1 cellular context compared by ENCODE assay signal in the genomic region with DNA sequence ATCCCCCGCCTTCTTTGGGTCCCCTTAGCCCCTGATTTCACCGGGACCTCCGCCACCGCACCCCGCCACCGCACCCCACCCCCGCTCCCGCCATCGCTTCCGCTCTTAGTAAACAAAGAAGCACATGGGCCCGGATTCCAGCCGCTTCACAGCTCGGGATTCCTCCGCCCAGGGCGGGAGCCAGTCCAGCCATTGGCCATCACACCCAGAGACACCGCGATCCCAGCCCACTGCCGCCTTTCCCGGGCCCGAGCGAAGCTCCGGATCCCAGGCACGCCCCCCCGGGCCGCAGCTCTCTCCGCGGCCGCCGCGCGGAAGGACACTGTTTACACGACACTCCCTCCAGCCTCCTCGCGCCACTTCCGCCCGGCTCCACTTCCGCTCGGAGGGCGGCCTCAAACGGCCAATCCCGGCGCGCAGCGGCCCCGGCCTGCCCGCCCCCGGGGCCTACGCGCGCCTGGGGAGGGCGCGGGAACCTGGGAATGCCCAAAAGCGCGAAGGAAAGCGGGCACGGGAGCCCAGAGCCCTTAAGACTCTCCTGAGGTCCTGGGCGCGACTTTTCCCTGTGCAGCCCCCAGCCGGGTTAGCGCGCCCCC.
A peak's percentile ranks its signal among the peaks of the same experiment; 100 is the strongest.
TF ChIP-seq lines count a peak whose summit lies in the region.

No MANE protein-coding gene starts in this region.

TF ChIP-seq in HepG2, 621 proteins besides CTCF, POLR2A, EP300 and RAD21 (continued from another document and continues in another):
- TF ChIP-seq, protein P1, sequence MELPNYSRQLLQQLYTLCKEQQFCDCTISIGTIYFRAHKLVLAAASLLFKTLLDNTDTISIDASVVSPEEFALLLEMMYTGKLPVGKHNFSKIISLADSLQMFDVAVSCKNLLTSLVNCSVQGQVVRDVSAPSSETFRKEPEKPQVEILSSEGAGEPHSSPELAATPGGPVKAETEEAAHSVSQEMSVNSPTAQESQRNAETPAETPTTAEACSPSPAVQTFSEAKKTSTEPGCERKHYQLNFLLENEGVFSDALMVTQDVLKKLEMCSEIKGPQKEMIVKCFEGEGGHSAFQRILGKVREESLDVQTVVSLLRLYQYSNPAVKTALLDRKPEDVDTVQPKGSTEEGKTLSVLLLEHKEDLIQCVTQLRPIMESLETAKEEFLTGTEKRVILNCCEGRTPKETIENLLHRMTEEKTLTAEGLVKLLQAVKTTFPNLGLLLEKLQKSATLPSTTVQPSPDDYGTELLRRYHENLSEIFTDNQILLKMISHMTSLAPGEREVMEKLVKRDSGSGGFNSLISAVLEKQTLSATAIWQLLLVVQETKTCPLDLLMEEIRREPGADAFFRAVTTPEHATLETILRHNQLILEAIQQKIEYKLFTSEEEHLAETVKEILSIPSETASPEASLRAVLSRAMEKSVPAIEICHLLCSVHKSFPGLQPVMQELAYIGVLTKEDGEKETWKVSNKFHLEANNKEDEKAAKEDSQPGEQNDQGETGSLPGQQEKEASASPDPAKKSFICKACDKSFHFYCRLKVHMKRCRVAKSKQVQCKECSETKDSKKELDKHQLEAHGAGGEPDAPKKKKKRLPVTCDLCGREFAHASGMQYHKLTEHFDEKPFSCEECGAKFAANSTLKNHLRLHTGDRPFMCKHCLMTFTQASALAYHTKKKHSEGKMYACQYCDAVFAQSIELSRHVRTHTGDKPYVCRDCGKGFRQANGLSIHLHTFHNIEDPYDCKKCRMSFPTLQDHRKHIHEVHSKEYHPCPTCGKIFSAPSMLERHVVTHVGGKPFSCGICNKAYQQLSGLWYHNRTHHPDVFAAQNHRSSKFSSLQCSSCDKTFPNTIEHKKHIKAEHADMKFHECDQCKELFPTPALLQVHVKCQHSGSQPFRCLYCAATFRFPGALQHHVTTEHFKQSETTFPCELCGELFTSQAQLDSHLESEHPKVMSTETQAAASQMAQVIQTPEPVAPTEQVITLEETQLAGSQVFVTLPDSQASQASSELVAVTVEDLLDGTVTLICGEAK (IDR thresholded peaks at IDR 0.05), result peak; percentile 62
- TF ChIP-seq, protein P1 (CRISPR knock-in tag; IDR thresholded peaks at IDR 0.05), result peak; percentile 84
- TF ChIP-seq ETV5 (CRISPR knock-in tag; IDR thresholded peaks at IDR 0.05; ENCODE audit: borderline replicate concordance) (peak; percentile 97), ZBTB7B (CRISPR knock-in tag; IDR thresholded peaks at IDR 0.05) (0 out of 2 replicates have a peak, but pooled peaks have one; percentile 39), ZNF782 (CRISPR knock-in tag; IDR thresholded peaks at IDR 0.05; ENCODE audit: borderline replicate concordance) (no peak), FOSL1 (CRISPR knock-in tag; IDR thresholded peaks at IDR 0.05; ENCODE audit: borderline replicate concordance) (no peak), NCOA1 (CRISPR knock-in tag; IDR thresholded peaks at IDR 0.05) (no peak), ZNF121 (CRISPR knock-in tag; IDR thresholded peaks at IDR 0.05) (no peak), ZFYVE20 (CRISPR knock-in tag; IDR thresholded peaks at IDR 0.05; ENCODE audit: borderline replicate concordance, low read depth) (peak; percentile 41; the same call in 1 of the 2 replicates), MEF2D (CRISPR knock-in tag; IDR thresholded peaks at IDR 0.05) (no peak), ERF (CRISPR knock-in tag; IDR thresholded peaks at IDR 0.05) (peak; percentile 78; the same call in 1 of the 2 replicates), ZBTB38 (CRISPR knock-in tag; IDR thresholded peaks at IDR 0.05) (peak; percentile 68; the same call in 1 of the 2 replicates), ZFP36L1 (CRISPR knock-in tag; IDR thresholded peaks at IDR 0.05) (no peak), ZNF607 (CRISPR knock-in tag; IDR thresholded peaks at IDR 0.05; ENCODE audit: borderline replicate concordance) (no peak; the same call in none of the 2 replicates), ZNF788 (CRISPR knock-in tag; IDR thresholded peaks at IDR 0.05; ENCODE audit: borderline replicate concordance) (peak; percentile 93; the same call in 1 of the 2 replicates), ZMAT3 (CRISPR knock-in tag; conservative IDR thresholded peaks at IDR 0.05) (peak; percentile 94), SMAD9 (CRISPR knock-in tag; IDR thresholded peaks at IDR 0.05) (no peak), ZNF841 (CRISPR knock-in tag; IDR thresholded peaks at IDR 0.05; ENCODE audit: borderline replicate concordance) (no peak; the same call in 1 of the 2 replicates), NFE2L1 (CRISPR knock-in tag; IDR thresholded peaks at IDR 0.05; ENCODE audit: borderline replicate concordance) (no peak), STAG1 (CRISPR knock-in tag; IDR thresholded peaks at IDR 0.05) (no peak; the same call in 1 of the 2 replicates), KDM6A (CRISPR knock-in tag; IDR thresholded peaks at IDR 0.05; ENCODE audit: low read depth) (no peak), CCDC6 (CRISPR knock-in tag; IDR thresholded peaks at IDR 0.05) (peak; percentile 70; the same call in 1 of the 2 replicates), ZNF619 (CRISPR knock-in tag; IDR thresholded peaks at IDR 0.05) (no peak), SP4 (CRISPR knock-in tag; IDR thresholded peaks at IDR 0.05) (peak; percentile 90)
- TF ChIP-seq, protein P2, sequence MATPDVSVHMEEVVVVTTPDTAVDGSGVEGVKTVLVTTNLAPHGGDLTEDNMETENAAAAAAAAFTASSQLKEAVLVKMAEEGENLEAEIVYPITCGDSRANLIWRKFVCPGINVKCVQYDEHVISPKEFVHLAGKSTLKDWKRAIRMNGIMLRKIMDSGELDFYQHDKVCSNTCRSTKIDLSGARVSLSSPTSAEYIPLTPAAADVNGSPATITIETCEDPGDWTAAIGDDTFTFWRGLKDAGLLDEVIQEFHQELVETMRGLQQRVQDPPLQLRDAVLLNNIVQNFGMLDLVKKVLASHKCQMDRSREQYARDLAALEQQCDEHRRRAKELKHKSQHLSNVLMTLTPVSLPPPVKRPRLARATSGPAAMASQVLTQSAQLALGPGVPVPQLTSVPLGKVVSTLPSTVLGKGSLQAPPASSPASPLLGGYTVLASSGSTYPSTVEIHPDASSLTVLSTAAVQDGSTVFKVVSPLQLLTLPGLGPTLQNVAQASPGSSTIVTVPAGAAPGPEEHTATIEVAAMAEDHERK (CRISPR knock-in tag; IDR thresholded peaks at IDR 0.05; ENCODE audit: low read depth), result peak; percentile 59; the same call in 1 of the 2 replicates
- TF ChIP-seq, protein P3, sequence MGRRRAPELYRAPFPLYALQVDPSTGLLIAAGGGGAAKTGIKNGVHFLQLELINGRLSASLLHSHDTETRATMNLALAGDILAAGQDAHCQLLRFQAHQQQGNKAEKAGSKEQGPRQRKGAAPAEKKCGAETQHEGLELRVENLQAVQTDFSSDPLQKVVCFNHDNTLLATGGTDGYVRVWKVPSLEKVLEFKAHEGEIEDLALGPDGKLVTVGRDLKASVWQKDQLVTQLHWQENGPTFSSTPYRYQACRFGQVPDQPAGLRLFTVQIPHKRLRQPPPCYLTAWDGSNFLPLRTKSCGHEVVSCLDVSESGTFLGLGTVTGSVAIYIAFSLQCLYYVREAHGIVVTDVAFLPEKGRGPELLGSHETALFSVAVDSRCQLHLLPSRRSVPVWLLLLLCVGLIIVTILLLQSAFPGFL (CRISPR knock-in tag; IDR thresholded peaks at IDR 0.05), result no peak
- TF ChIP-seq, protein P4, sequence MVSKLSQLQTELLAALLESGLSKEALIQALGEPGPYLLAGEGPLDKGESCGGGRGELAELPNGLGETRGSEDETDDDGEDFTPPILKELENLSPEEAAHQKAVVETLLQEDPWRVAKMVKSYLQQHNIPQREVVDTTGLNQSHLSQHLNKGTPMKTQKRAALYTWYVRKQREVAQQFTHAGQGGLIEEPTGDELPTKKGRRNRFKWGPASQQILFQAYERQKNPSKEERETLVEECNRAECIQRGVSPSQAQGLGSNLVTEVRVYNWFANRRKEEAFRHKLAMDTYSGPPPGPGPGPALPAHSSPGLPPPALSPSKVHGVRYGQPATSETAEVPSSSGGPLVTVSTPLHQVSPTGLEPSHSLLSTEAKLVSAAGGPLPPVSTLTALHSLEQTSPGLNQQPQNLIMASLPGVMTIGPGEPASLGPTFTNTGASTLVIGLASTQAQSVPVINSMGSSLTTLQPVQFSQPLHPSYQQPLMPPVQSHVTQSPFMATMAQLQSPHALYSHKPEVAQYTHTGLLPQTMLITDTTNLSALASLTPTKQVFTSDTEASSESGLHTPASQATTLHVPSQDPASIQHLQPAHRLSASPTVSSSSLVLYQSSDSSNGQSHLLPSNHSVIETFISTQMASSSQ (IDR thresholded peaks at IDR 0.05; ENCODE audit: low read depth), result no peak
- TF ChIP-seq, protein P4 (CRISPR knock-in tag; IDR thresholded peaks at IDR 0.05; ENCODE audit: borderline replicate concordance), result peak; percentile 65; the same call in 1 of the 2 replicates
- TF ChIP-seq, protein P5, sequence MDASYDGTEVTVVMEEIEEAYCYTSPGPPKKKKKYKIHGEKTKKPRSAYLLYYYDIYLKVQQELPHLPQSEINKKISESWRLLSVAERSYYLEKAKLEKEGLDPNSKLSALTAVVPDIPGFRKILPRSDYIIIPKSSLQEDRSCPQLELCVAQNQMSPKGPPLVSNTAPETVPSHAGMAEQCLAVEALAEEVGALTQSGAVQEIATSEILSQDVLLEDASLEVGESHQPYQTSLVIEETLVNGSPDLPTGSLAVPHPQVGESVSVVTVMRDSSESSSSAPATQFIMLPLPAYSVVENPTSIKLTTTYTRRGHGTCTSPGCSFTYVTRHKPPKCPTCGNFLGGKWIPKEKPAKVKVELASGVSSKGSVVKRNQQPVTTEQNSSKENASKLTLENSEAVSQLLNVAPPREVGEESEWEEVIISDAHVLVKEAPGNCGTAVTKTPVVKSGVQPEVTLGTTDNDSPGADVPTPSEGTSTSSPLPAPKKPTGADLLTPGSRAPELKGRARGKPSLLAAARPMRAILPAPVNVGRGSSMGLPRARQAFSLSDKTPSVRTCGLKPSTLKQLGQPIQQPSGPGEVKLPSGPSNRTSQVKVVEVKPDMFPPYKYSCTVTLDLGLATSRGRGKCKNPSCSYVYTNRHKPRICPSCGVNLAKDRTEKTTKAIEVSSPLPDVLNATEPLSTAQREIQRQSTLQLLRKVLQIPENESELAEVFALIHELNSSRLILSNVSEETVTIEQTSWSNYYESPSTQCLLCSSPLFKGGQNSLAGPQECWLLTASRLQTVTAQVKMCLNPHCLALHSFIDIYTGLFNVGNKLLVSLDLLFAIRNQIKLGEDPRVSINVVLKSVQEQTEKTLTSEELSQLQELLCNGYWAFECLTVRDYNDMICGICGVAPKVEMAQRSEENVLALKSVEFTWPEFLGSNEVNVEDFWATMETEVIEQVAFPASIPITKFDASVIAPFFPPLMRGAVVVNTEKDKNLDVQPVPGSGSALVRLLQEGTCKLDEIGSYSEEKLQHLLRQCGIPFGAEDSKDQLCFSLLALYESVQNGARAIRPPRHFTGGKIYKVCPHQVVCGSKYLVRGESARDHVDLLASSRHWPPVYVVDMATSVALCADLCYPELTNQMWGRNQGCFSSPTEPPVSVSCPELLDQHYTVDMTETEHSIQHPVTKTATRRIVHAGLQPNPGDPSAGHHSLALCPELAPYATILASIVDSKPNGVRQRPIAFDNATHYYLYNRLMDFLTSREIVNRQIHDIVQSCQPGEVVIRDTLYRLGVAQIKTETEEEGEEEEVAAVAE (CRISPR knock-in tag; IDR thresholded peaks at IDR 0.05; ENCODE audit: borderline replicate concordance), result peak; percentile 66; the same call in 1 of the 2 replicates
- TF ChIP-seq, protein P6, sequence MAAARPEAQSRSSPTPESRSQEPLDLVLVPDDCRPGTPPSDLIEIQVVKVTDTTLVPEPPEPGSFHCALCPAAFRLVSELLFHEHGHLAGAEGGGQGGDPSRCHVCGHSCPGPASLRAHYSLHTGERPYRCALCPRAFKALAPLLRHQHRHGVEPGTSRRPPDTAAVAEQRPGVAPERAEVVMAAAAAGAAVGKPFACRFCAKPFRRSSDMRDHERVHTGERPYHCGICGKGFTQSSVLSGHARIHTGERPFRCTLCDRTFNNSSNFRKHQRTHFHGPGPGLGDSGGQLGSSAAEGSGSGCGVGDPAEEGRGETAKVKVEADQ (CRISPR knock-in tag; IDR thresholded peaks at IDR 0.05; ENCODE audit: borderline replicate concordance), result no peak
- TF ChIP-seq, protein P7, sequence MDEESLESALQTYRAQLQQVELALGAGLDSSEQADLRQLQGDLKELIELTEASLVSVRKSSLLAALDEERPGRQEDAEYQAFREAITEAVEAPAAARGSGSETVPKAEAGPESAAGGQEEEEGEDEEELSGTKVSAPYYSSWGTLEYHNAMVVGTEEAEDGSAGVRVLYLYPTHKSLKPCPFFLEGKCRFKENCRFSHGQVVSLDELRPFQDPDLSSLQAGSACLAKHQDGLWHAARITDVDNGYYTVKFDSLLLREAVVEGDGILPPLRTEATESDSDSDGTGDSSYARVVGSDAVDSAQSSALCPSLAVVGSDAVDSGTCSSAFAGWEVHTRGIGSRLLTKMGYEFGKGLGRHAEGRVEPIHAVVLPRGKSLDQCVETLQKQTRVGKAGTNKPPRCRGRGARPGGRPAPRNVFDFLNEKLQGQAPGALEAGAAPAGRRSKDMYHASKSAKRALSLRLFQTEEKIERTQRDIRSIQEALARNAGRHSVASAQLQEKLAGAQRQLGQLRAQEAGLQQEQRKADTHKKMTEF (CRISPR knock-in tag; IDR thresholded peaks at IDR 0.05), result peak; percentile 91
